ENCODE assay signal across 1 cellular context in genomic region chr5:44808435-44809214, GRCh38.
TF ChIP-seq lines count a peak whose summit lies in the region.

Gene MRPS30, plus strand, starts transcription at chr5:44808947. Its CDS starts 16 bp downstream, at chr5:44808963.

TF ChIP-seq in K562, 482 proteins besides CTCF, POLR2A, EP300 and RAD21 (continued from another document and continues in another):
- peak; percentile 95 for TF ChIP-seq ESRRA (IDR thresholded peaks at IDR 0.05; ENCODE audit: borderline replicate concordance, low read depth)
- TF ChIP-seq NR2C2 (CRISPR knock-in tag; IDR thresholded peaks at IDR 0.05) = peak; percentile 88
- TF ChIP-seq NR2C2 (tag; IDR thresholded peaks at IDR 0.05) = peak; percentile 98
- peak; percentile 94 for TF ChIP-seq NR2C1 (IDR thresholded peaks at IDR 0.05)
- peak; percentile 96 for TF ChIP-seq NR2C1 (tag; IDR thresholded peaks at IDR 0.05)
- TF ChIP-seq SRSF3 (IDR thresholded peaks at IDR 0.05; ENCODE audit: insufficient read depth, low read length) = 0 out of 2 replicates have a peak, but pooled peaks have one; percentile 70
- 0 out of 2 replicates have a peak, but pooled peaks have one; percentile 14 for TF ChIP-seq BRD4 (IDR thresholded peaks at IDR 0.05)
- peak; percentile 77; the same call in 1 of the 2 replicates for TF ChIP-seq RREB1 (CRISPR knock-in tag; IDR thresholded peaks at IDR 0.05)
- peak; percentile 25; the same call in 1 of the 2 replicates for TF ChIP-seq E2F4 (CRISPR knock-in tag; IDR thresholded peaks at IDR 0.05; ENCODE audit: low read depth)
- no peak for TF ChIP-seq ZNF609 (CRISPR knock-in tag; IDR thresholded peaks at IDR 0.05; ENCODE audit: borderline replicate concordance)
- peak; percentile 24 to 84; a peak in 2 of 4 replicates for TF ChIP-seq RCOR1 (IDR thresholded peaks at IDR 0.05; ENCODE audit: borderline replicate concordance in 1 of 2, low read depth in 2 of 2, low read length in 2 of 2)
- peak; percentile 88 for TF ChIP-seq TAF9B (IDR thresholded peaks at IDR 0.05; ENCODE audit: partially characterized antibody)
- no peak for TF ChIP-seq ID3 (CRISPR knock-in tag; IDR thresholded peaks at IDR 0.05)
- TF ChIP-seq ID3 (tag; IDR thresholded peaks at IDR 0.05) = 0 out of 2 replicates have a peak, but pooled peaks have one; percentile 80
- TF ChIP-seq ZBTB12 (CRISPR knock-in tag; IDR thresholded peaks at IDR 0.05) = peak; percentile 74
- TF ChIP-seq HNRNPL (IDR thresholded peaks at IDR 0.05; ENCODE audit: low read depth, low read length) = peak; percentile 59; the same call in 1 of the 2 replicates
- TF ChIP-seq ZC3H4 (CRISPR knock-in tag; IDR thresholded peaks at IDR 0.05; ENCODE audit: borderline replicate concordance) = 0 out of 2 replicates have a peak, but pooled peaks have one; percentile 31
- TF ChIP-seq ZNF589 (CRISPR knock-in tag; IDR thresholded peaks at IDR 0.05; ENCODE audit: low read depth) = peak; percentile 40
- peak; percentile 27 for TF ChIP-seq PCBP1 (IDR thresholded peaks at IDR 0.05; ENCODE audit: low read depth, low read length, poor library complexity, severe bottlenecking)
- TF ChIP-seq PML (IDR thresholded peaks at IDR 0.05; ENCODE audit: low read length) = peak; percentile 67; the same call in 1 of the 2 replicates
- peak; percentile 93 for TF ChIP-seq PHF8 (IDR thresholded peaks at IDR 0.05; ENCODE audit: borderline replicate concordance, low read length)
- TF ChIP-seq TBL1XR1 (IDR thresholded peaks at IDR 0.05; ENCODE audit: low read length in 2 of 2) = peak; percentile 33 to 74; a peak in 2 of 4 replicates
- TF ChIP-seq HDAC1 (IDR thresholded peaks at IDR 0.05) = peak in 1 of 2 experiments; percentile 61; a peak in 2 of 4 replicates
- TF ChIP-seq E2F6 (IDR thresholded peaks at IDR 0.05; ENCODE audit: borderline replicate concordance in 1 of 2, extremely low read depth in 1 of 2, insufficient read depth in 1 of 2, insufficient read length in 1 of 2, low read depth in 1 of 2, low read length in 1 of 2, poor library complexity in 1 of 2, severe bottlenecking in 1 of 2) = peak in 1 of 2 experiments; percentile 42
- peak; percentile 9 to 85; a peak in 2 of 4 replicates for TF ChIP-seq MLLT1 (IDR thresholded peaks at IDR 0.05)
- no peak for TF ChIP-seq ZNF518B (CRISPR knock-in tag; IDR thresholded peaks at IDR 0.05)
- TF ChIP-seq JUN (IDR thresholded peaks at IDR 0.05; ENCODE audit: borderline replicate concordance, low read depth, low read length) = peak; percentile 54; the same call in 1 of the 2 replicates
- no peak for TF ChIP-seq JUN (CRISPR knock-in tag; IDR thresholded peaks at IDR 0.05; ENCODE audit: borderline replicate concordance)
- 0 out of 2 replicates have a peak, but pooled peaks have one; percentile 8 for TF ChIP-seq CGGBP1 (CRISPR knock-in tag; IDR thresholded peaks at IDR 0.05)
- 0 out of 2 replicates have a peak, but pooled peaks have one; percentile 13 for TF ChIP-seq MXI1 (IDR thresholded peaks at IDR 0.05; ENCODE audit: low read depth, low read length)
- TF ChIP-seq NFRKB (IDR thresholded peaks at IDR 0.05; ENCODE audit: low read depth) = peak; percentile 86
- TF ChIP-seq TAF7 (tag; IDR thresholded peaks at IDR 0.05) = peak; percentile 88
- no peak for TF ChIP-seq ZNF740 (CRISPR knock-in tag; IDR thresholded peaks at IDR 0.05)
- no peak for TF ChIP-seq ZNF740 (tag; IDR thresholded peaks at IDR 0.05)
- no peak for TF ChIP-seq ZNF184 (CRISPR knock-in tag; IDR thresholded peaks at IDR 0.05)
- no peak for TF ChIP-seq MEIS2 (IDR thresholded peaks at IDR 0.05; ENCODE audit: partially characterized antibody)
- peak; percentile 58; the same call in 1 of the 2 replicates for TF ChIP-seq JUNB (CRISPR knock-in tag; conservative IDR thresholded peaks at IDR 0.05)
- TF ChIP-seq SUPT5H (IDR thresholded peaks at IDR 0.05) = peak; percentile 92
